Comparison of ENCODE assay signal across 8 cellular contexts in the genomic region with DNA sequence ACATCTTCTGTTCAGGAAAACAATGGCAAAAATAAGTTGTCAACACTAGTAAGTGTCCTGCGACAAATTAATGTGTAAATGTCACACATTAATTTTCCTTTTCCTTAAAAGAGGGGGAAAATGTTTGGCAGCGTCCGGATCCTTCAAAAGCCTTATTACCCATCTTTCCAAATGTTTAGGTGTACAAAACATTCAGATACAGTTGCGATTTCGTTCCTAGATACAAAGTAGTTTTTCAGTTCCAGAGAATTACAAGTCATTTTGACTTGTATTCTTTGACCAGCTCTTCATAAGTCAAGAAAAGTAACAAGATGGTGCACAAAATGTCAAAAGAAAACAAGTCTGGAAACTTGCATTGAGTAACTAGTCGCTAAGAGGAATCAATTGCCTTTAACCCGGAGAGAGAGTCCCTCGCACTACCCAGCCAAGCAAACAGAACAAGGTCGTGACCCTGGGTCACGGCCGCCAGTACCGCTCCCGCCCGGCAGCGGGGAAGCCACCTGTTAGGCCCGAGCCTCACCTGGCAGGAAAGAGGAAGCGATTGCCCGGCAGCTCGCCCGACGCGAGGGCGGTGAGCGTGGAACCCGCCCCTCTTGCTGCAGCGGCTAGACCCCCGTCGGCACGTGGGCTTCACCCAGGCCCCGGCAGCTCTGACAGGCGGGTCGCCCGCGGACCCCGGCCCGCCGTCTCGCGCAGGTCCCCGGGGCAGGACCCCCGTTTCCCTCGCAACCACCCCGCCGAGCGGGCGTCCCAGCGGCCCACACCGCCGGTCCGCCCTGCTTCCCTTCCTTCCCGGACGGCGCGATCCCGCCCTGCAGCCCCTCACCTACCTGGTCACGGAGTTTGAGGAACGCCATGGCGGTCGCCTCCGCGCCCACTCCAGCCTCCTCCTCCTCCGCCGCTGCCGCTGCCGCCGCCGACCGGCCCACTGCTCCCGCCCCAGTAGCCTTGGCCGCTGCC.
DNase-seq lines count a peak whose midpoint lies in the region; ATAC-seq, FAIRE-seq and TF ChIP-seq lines count a peak whose summit lies in the region.

No MANE protein-coding gene starts in this region.

- H3K9me3 Mint-ChIP-seq in CD4-positive, alpha-beta memory T cell: peaks cover 0 to 2% (median 0%) of the 10 kb centered on the region in 8 donors
- no peaks in the 10 kb centered on the region for H3K9me3 Mint-ChIP-seq in activated naive CD4-positive, alpha-beta T cell treated with anti-CD3 and anti-CD28 coated beads for 36 hours

- peak overlapping the region; percentile 78 to 97 (median 91) for H3K4me3 Mint-ChIP-seq in CD4-positive, alpha-beta memory T cell
- H3K4me3 Mint-ChIP-seq in activated naive CD4-positive, alpha-beta T cell treated with anti-CD3 and anti-CD28 coated beads for 36 hours: peak overlapping the region; percentile 98

- H3K27me3 ChIP-seq in CD4-positive, alpha-beta memory T cell (ENCODE audit: insufficient read depth, low read length): no peaks in the 10 kb centered on the region
- no peaks in the 10 kb centered on the region for H3K27me3 ChIP-seq in right atrium auricular region

- ATAC-seq in HG03378 (IDR thresholded peaks at IDR 0.05; ENCODE audit: unreplicated experiment): peak; percentile 68

- POLR2A ChIA-PET in CD4-positive, alpha-beta memory T cell (lab: Charles Lee; ENCODE audit: partially characterized antibody): interaction anchor here (0.8 to 1.4 kb wide), 2 partner anchors 235 to 257 kb away, joined by 4 to 5 read pairs; partner anchors contain the start of genes BTD and HACL1
- POLR2A ChIA-PET in RWPE1 (lab: Yijun Ruan, JAX; ENCODE audit: low non-redundant PET): no interaction called here

- H3K36me3 ChIP-seq in CD4-positive, alpha-beta memory T cell (ENCODE audit: insufficient read depth, low read length): no peaks in the 10 kb centered on the region
- no peaks in the 10 kb centered on the region for H3K36me3 ChIP-seq in right atrium auricular region

- intact Hi-C loops in CD4-positive, alpha-beta memory T cell (cut with micrococcal nuclease): loop anchor here (1.0 to 5.0 kb wide), 2 partner anchors 257 to 432 kb away; partner anchors contain the start of genes BTD, EAF1, HACL1 and METTL6
- intact Hi-C loops in activated naive CD4-positive, alpha-beta T cell treated with anti-CD3 and anti-CD28 coated beads for 36 hours (cut with micrococcal nuclease): loop anchor here (1.0 to 2.0 kb wide), 3 partner anchors 42 to 652 kb away; partner anchors contain the start of genes BTD, CAPN7 and HACL1

- TF ChIP-seq CTCF in RWPE1 (conservative IDR thresholded peaks at IDR 0.05; ENCODE audit: low read depth) (no peak), right atrium auricular region (IDR thresholded peaks at IDR 0.05) (peak in 1 of 2 donors; percentile 23), retinal pigment epithelial cell (conservative IDR thresholded peaks at IDR 0.05; ENCODE audit: low read depth, low read length) (no peak)

- peak; percentile 75 for FAIRE-seq in GM19239 (lab: Jason Lieb, UNC)

- H3K27me3 Mint-ChIP-seq in CD4-positive, alpha-beta memory T cell: no peaks in the 10 kb centered on the region
- H3K27me3 Mint-ChIP-seq in activated naive CD4-positive, alpha-beta T cell treated with anti-CD3 and anti-CD28 coated beads for 36 hours (ENCODE audit: low read depth): no peaks in the 10 kb centered on the region

- H3K27ac ChIP-seq in CD4-positive, alpha-beta memory T cell (ENCODE audit: low read depth, low read length): peak overlapping the region; percentile 63
- H3K27ac ChIP-seq in RWPE1: peak overlapping the region; percentile 87
- H3K27ac ChIP-seq in right atrium auricular region: peak overlapping the region; percentile 64 to 75

- CTCF ChIA-PET in CD4-positive, alpha-beta memory T cell (lab: Charles Lee; ENCODE audit: partially characterized antibody): no interaction called here
- CTCF ChIA-PET in RWPE1 (lab: Yijun Ruan, JAX): interaction anchor here (0.6 to 0.7 kb wide), 2 partner anchors 46 to 190 kb away, joined by 3 to 4 read pairs; no protein-coding TSS in a partner anchor
- CTCF ChIA-PET in activated naive CD4-positive, alpha-beta T cell treated with anti-CD3 and anti-CD28 coated beads for 36 hours (lab: Charles Lee): no interaction called here

- peak overlapping the region in 1 of 2 donors; percentile 71 for H3K4me3 ChIP-seq in CD4-positive, alpha-beta memory T cell (ENCODE audit: low read length in 2 of 2)
- peak overlapping the region; percentile 86 to 94 for H3K4me3 ChIP-seq in right atrium auricular region
- peak overlapping the region; percentile 64 for H3K4me3 ChIP-seq in retinal pigment epithelial cell (ENCODE audit: low read length)

- H3K36me3 Mint-ChIP-seq in CD4-positive, alpha-beta memory T cell: peaks cover 6 to 8% of the 10 kb centered on the region in 2 donors
- peaks cover 15% of the 10 kb centered on the region for H3K36me3 Mint-ChIP-seq in activated naive CD4-positive, alpha-beta T cell treated with anti-CD3 and anti-CD28 coated beads for 36 hours (ENCODE audit: low read depth)

- peaks cover 20% of the 10 kb centered on the region for H3K4me1 ChIP-seq in CD4-positive, alpha-beta memory T cell (ENCODE audit: insufficient read depth, low read length)
- H3K4me1 ChIP-seq in right atrium auricular region: peaks cover 0 to 13% of the 10 kb centered on the region in 2 donors

- DNase-seq in CD4-positive, alpha-beta memory T cell: peak; percentile 65 to 81 (median 71)
- DNase-seq in GM19239 (ENCODE audit: insufficient read length, low spot score) (peak; percentile 71), RWPE1 (ENCODE audit: low spot score) (peak; percentile 26), right atrium auricular region (ENCODE audit: low spot score) (no peak), retinal pigment epithelial cell (ENCODE audit: low read depth) (no peak), middle frontal gyrus (ENCODE audit: extremely low spot score, low spot score) (no peak)
- DNase-seq in activated naive CD4-positive, alpha-beta T cell treated with anti-CD3 and anti-CD28 coated beads for 36 hours: peak; percentile 75

- peak overlapping the region; percentile 82 to 97 (median 88) for H3K27ac Mint-ChIP-seq in CD4-positive, alpha-beta memory T cell
- H3K27ac Mint-ChIP-seq in activated naive CD4-positive, alpha-beta T cell treated with anti-CD3 and anti-CD28 coated beads for 36 hours: peak overlapping the region; percentile 79

- no peaks in the 10 kb centered on the region for H3K9me3 ChIP-seq in CD4-positive, alpha-beta memory T cell (ENCODE audit: control insufficient read depth in 1 of 2, low read length in 2 of 2)
- H3K9me3 ChIP-seq in right atrium auricular region: no peaks in the 10 kb centered on the region

- peaks cover 23 to 59% (median 35%) of the 10 kb centered on the region in 4 donors for H3K4me1 Mint-ChIP-seq in CD4-positive, alpha-beta memory T cell
- H3K4me1 Mint-ChIP-seq in activated naive CD4-positive, alpha-beta T cell treated with anti-CD3 and anti-CD28 coated beads for 36 hours (ENCODE audit: low read depth): peaks cover 40% of the 10 kb centered on the region

Comparison
In these comparisons a context has a peak if more than half of its experiments do, and no peak if none do; other contexts are left out.
1. DNase-seq: peak in CD4-positive, alpha-beta memory T cell (5 of 5), GM19239 (single experiment), RWPE1 (single experiment) and activated naive CD4-positive, alpha-beta T cell treated with anti-CD3 and anti-CD28 coated beads for 36 hours (single experiment); none in right atrium auricular region (single experiment), retinal pigment epithelial cell (single experiment) and middle frontal gyrus (single experiment).
2. Peak in every context shown above with its lines, with median percentiles within 50 percentile points of each other: H3K27ac ChIP-seq.